2 cellular contexts compared by ENCODE assay signal in the genomic region with DNA sequence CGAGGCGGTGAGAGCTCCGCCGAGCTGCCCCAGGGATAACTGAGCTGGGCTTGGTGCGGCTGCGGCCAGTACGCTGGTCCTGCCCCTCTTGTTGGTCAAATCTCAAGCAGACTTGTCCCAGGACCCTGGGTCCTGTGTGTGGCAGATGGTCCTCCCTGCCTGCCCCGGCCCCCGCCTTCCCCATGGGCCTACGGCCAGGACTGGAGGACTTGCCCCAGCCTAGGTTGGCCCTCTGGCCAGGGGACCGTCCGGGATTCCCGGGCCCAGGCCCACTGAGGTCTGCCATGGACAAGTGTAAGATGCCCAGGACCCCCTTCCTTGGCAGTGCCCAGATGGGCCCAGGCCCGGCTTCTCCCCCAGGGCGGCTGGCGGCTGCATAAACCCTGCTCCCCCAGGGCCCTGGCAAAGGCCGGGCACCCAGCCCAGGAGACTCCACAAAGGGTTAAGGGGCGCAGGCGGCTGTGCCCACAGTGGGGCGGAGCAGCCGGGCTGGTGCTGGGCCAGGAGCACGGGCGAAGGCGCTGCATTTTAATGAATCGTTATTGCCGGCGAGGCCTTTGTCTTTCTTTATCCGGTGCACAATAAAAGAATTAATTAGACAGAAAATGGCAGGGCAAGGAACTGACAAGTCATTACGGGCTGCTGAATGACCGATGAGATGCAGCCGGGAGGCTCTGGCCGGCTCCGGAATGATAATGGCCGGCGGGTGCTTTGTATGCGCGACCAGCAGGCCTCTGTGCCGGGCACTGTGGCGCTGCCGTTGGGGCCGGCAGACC.
TF ChIP-seq lines count a peak whose summit lies in the region.

No MANE protein-coding gene starts in this region.

TF ChIP-seq in SK-N-SH, 30 proteins besides CTCF, POLR2A, EP300 and RAD21 (continued from another document):
- TF ChIP-seq RCOR1 (IDR thresholded peaks at IDR 0.05; ENCODE audit: low read length) (no peak), SIN3A (IDR thresholded peaks at IDR 0.05; ENCODE audit: borderline replicate concordance, low read depth, low read length) (no peak), RFX5 (IDR thresholded peaks at IDR 0.05; ENCODE audit: low read length) (no peak), TCF12 (IDR thresholded peaks at IDR 0.05) (no peak), NRF1 (IDR thresholded peaks at IDR 0.05; ENCODE audit: low read depth, low read length) (no peak), JUND (IDR thresholded peaks at IDR 0.05) (no peak), EZH2phosphoT487 (IDR thresholded peaks at IDR 0.05; ENCODE audit: borderline replicate concordance, low read depth) (no peak), GABPA (IDR thresholded peaks at IDR 0.05; ENCODE audit: low read depth) (no peak), POLR2AphosphoS5 (IDR thresholded peaks at IDR 0.05; ENCODE audit: low read depth, low read length) (no peak), YY1 (IDR thresholded peaks at IDR 0.05; ENCODE audit: low read depth) (no peak), GATA2 (CRISPR knock-in tag; IDR thresholded peaks at IDR 0.05) (no peak), MEF2A (IDR thresholded peaks at IDR 0.05; ENCODE audit: borderline replicate concordance, low read depth) (no peak), NFIC (IDR thresholded peaks at IDR 0.05; ENCODE audit: borderline replicate concordance) (no peak), RXRA (IDR thresholded peaks at IDR 0.05; ENCODE audit: borderline replicate concordance, low read depth) (no peak), TAF1 (IDR thresholded peaks at IDR 0.05; ENCODE audit: borderline replicate concordance, low read depth, low read length) (no peak)
- TF ChIP-seq, protein P1, sequence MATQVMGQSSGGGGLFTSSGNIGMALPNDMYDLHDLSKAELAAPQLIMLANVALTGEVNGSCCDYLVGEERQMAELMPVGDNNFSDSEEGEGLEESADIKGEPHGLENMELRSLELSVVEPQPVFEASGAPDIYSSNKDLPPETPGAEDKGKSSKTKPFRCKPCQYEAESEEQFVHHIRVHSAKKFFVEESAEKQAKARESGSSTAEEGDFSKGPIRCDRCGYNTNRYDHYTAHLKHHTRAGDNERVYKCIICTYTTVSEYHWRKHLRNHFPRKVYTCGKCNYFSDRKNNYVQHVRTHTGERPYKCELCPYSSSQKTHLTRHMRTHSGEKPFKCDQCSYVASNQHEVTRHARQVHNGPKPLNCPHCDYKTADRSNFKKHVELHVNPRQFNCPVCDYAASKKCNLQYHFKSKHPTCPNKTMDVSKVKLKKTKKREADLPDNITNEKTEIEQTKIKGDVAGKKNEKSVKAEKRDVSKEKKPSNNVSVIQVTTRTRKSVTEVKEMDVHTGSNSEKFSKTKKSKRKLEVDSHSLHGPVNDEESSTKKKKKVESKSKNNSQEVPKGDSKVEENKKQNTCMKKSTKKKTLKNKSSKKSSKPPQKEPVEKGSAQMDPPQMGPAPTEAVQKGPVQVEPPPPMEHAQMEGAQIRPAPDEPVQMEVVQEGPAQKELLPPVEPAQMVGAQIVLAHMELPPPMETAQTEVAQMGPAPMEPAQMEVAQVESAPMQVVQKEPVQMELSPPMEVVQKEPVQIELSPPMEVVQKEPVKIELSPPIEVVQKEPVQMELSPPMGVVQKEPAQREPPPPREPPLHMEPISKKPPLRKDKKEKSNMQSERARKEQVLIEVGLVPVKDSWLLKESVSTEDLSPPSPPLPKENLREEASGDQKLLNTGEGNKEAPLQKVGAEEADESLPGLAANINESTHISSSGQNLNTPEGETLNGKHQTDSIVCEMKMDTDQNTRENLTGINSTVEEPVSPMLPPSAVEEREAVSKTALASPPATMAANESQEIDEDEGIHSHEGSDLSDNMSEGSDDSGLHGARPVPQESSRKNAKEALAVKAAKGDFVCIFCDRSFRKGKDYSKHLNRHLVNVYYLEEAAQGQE (IDR thresholded peaks at IDR 0.05; ENCODE audit: low read depth, low read length), result no peak
- TF ChIP-seq, protein P2, sequence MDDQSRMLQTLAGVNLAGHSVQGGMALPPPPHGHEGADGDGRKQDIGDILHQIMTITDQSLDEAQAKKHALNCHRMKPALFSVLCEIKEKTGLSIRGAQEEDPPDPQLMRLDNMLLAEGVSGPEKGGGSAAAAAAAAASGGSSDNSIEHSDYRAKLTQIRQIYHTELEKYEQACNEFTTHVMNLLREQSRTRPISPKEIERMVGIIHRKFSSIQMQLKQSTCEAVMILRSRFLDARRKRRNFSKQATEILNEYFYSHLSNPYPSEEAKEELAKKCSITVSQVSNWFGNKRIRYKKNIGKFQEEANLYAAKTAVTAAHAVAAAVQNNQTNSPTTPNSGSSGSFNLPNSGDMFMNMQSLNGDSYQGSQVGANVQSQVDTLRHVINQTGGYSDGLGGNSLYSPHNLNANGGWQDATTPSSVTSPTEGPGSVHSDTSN (IDR thresholded peaks at IDR 0.05), result no peak
- TF ChIP-seq, protein P3, sequence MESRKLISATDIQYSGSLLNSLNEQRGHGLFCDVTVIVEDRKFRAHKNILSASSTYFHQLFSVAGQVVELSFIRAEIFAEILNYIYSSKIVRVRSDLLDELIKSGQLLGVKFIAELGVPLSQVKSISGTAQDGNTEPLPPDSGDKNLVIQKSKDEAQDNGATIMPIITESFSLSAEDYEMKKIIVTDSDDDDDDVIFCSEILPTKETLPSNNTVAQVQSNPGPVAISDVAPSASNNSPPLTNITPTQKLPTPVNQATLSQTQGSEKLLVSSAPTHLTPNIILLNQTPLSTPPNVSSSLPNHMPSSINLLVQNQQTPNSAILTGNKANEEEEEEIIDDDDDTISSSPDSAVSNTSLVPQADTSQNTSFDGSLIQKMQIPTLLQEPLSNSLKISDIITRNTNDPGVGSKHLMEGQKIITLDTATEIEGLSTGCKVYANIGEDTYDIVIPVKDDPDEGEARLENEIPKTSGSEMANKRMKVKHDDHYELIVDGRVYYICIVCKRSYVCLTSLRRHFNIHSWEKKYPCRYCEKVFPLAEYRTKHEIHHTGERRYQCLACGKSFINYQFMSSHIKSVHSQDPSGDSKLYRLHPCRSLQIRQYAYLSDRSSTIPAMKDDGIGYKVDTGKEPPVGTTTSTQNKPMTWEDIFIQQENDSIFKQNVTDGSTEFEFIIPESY (IDR thresholded peaks at IDR 0.05; ENCODE audit: borderline replicate concordance, low read depth), result no peak
- TF ChIP-seq, protein P4, sequence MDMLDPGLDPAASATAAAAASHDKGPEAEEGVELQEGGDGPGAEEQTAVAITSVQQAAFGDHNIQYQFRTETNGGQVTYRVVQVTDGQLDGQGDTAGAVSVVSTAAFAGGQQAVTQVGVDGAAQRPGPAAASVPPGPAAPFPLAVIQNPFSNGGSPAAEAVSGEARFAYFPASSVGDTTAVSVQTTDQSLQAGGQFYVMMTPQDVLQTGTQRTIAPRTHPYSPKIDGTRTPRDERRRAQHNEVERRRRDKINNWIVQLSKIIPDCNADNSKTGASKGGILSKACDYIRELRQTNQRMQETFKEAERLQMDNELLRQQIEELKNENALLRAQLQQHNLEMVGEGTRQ (IDR thresholded peaks at IDR 0.05; ENCODE audit: borderline replicate concordance, low read depth, low read length), result no peak
TF ChIP-seq in SK-N-SH: peak in this region for 0.

TF ChIP-seq in SK-N-SH treated with all-trans-retinoic acid at 6 μM for 48 hours, 23 proteins besides CTCF, POLR2A, EP300 and RAD21:
- TF ChIP-seq ISL1 (CRISPR knock-in tag; IDR thresholded peaks at IDR 0.05) (no peak), GLIS3 (CRISPR knock-in tag; IDR thresholded peaks at IDR 0.05) (no peak), SNAI2 (CRISPR knock-in tag; IDR thresholded peaks at IDR 0.05) (no peak), OSR1 (CRISPR knock-in tag; IDR thresholded peaks at IDR 0.05) (no peak), ZFP30 (CRISPR knock-in tag; IDR thresholded peaks at IDR 0.05) (no peak), ZNF8 (CRISPR knock-in tag; IDR thresholded peaks at IDR 0.05) (no peak), ZNF70 (CRISPR knock-in tag; IDR thresholded peaks at IDR 0.05) (no peak), ZNF565 (CRISPR knock-in tag; conservative IDR thresholded peaks at IDR 0.05; ENCODE audit: low read depth) (no peak)
- TF ChIP-seq, protein P5, sequence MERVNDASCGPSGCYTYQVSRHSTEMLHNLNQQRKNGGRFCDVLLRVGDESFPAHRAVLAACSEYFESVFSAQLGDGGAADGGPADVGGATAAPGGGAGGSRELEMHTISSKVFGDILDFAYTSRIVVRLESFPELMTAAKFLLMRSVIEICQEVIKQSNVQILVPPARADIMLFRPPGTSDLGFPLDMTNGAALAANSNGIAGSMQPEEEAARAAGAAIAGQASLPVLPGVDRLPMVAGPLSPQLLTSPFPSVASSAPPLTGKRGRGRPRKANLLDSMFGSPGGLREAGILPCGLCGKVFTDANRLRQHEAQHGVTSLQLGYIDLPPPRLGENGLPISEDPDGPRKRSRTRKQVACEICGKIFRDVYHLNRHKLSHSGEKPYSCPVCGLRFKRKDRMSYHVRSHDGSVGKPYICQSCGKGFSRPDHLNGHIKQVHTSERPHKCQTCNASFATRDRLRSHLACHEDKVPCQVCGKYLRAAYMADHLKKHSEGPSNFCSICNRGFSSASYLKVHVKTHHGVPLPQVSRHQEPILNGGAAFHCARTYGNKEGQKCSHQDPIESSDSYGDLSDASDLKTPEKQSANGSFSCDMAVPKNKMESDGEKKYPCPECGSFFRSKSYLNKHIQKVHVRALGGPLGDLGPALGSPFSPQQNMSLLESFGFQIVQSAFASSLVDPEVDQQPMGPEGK (CRISPR knock-in tag; IDR thresholded peaks at IDR 0.05; ENCODE audit: borderline replicate concordance), result no peak
- TF ChIP-seq, protein P6, sequence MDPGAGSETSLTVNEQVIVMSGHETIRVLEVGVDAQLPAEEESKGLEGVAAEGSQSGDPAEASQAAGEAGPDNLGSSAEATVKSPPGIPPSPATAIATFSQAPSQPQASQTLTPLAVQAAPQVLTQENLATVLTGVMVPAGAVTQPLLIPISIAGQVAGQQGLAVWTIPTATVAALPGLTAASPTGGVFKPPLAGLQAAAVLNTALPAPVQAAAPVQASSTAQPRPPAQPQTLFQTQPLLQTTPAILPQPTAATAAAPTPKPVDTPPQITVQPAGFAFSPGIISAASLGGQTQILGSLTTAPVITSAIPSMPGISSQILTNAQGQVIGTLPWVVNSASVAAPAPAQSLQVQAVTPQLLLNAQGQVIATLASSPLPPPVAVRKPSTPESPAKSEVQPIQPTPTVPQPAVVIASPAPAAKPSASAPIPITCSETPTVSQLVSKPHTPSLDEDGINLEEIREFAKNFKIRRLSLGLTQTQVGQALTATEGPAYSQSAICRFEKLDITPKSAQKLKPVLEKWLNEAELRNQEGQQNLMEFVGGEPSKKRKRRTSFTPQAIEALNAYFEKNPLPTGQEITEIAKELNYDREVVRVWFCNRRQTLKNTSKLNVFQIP (CRISPR knock-in tag; IDR thresholded peaks at IDR 0.05; ENCODE audit: borderline replicate concordance, low read depth), result no peak
- TF ChIP-seq, protein P7, sequence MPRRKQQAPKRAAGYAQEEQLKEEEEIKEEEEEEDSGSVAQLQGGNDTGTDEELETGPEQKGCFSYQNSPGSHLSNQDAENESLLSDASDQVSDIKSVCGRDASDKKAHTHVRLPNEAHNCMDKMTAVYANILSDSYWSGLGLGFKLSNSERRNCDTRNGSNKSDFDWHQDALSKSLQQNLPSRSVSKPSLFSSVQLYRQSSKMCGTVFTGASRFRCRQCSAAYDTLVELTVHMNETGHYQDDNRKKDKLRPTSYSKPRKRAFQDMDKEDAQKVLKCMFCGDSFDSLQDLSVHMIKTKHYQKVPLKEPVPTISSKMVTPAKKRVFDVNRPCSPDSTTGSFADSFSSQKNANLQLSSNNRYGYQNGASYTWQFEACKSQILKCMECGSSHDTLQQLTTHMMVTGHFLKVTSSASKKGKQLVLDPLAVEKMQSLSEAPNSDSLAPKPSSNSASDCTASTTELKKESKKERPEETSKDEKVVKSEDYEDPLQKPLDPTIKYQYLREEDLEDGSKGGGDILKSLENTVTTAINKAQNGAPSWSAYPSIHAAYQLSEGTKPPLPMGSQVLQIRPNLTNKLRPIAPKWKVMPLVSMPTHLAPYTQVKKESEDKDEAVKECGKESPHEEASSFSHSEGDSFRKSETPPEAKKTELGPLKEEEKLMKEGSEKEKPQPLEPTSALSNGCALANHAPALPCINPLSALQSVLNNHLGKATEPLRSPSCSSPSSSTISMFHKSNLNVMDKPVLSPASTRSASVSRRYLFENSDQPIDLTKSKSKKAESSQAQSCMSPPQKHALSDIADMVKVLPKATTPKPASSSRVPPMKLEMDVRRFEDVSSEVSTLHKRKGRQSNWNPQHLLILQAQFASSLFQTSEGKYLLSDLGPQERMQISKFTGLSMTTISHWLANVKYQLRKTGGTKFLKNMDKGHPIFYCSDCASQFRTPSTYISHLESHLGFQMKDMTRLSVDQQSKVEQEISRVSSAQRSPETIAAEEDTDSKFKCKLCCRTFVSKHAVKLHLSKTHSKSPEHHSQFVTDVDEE (CRISPR knock-in tag; IDR thresholded peaks at IDR 0.05), result no peak
- TF ChIP-seq, protein P8, sequence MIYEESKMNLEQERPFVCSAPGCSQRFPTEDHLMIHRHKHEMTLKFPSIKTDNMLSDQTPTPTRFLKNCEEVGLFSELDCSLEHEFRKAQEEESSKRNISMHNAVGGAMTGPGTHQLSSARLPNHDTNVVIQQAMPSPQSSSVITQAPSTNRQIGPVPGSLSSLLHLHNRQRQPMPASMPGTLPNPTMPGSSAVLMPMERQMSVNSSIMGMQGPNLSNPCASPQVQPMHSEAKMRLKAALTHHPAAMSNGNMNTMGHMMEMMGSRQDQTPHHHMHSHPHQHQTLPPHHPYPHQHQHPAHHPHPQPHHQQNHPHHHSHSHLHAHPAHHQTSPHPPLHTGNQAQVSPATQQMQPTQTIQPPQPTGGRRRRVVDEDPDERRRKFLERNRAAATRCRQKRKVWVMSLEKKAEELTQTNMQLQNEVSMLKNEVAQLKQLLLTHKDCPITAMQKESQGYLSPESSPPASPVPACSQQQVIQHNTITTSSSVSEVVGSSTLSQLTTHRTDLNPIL (CRISPR knock-in tag; IDR thresholded peaks at IDR 0.05; ENCODE audit: low read depth), result no peak
